Comparison of ENCODE assay signal across 8 cellular contexts in genomic region chr1:41003640-41004220, GRCh38. TPM values are rescaled to one million over a fixed set of nuclear protein-coding genes. Genes with fewer than 3 reads are reported as not detected.
DNase-seq lines count a peak whose midpoint lies in the region; ATAC-seq and TF ChIP-seq lines count a peak whose summit lies in the region.

No MANE protein-coding gene starts in this region.

- H2AFZ ChIP-seq in MM.1S (ENCODE audit: low read length) (no peak overlapping the region), smooth muscle cell (ENCODE audit: low read depth) (no peak overlapping the region)

- ATAC-seq in T-helper 17 cell (peak; percentile 99), left ventricle myocardium superior (peak; percentile 98)

- H3K4me1 ChIP-seq in HEK293 (ENCODE audit: control insufficient read depth, insufficient read depth, low read length) (peaks cover 7% of the 10 kb centered on the region), MM.1S (ENCODE audit: low read length) (peaks cover 10% of the 10 kb centered on the region), smooth muscle cell (ENCODE audit: low read depth) (no peaks in the 10 kb centered on the region)

- H3K9ac ChIP-seq in MM.1S (ENCODE audit: low read length): no peak overlapping the region
- no peak overlapping the region for H3K9ac ChIP-seq in smooth muscle cell (ENCODE audit: low read depth)

- H3K27me3 Mint-ChIP-seq in T-helper 17 cell: no peaks in the 10 kb centered on the region

- POLR2A ChIA-PET in HEK293 (lab: Yijun Ruan, JAX): interaction anchor here (0.8 to 2.4 kb wide), 7 partner anchors 10 to 27 kb away, joined by 3 to 30 read pairs (median 4); partner anchors contain the start of gene CTPS1

- H3K9me3 ChIP-seq in HEK293 (ENCODE audit: control insufficient read depth, insufficient read depth, low read depth, low read length) (no peaks in the 10 kb centered on the region), MM.1S (replicated peaks; ENCODE audit: insufficient read depth, low read length) (no peaks in the 10 kb centered on the region), T-helper 17 cell (ENCODE audit: control insufficient read depth, low read length, poor library complexity, severe bottlenecking) (no peaks in the 10 kb centered on the region), smooth muscle cell (replicated peaks; ENCODE audit: low read depth) (no peaks in the 10 kb centered on the region)

- H3K27ac Mint-ChIP-seq in T-helper 17 cell: peak overlapping the region; percentile 53

- H3K4me1 Mint-ChIP-seq in T-helper 17 cell: peaks cover 19% of the 10 kb centered on the region

- no peaks in the 10 kb centered on the region for H3K27me3 ChIP-seq in MM.1S (replicated peaks; ENCODE audit: insufficient read depth, low read length)
- no peaks in the 10 kb centered on the region for H3K27me3 ChIP-seq in smooth muscle cell (ENCODE audit: low read depth)

- H3K9me2 ChIP-seq in MM.1S (replicated peaks; ENCODE audit: insufficient read depth, low read length): no peaks in the 10 kb centered on the region

- intact Hi-C loops in left ventricle myocardium superior (cut with micrococcal nuclease): no loop called here

- CTCF ChIA-PET in HEK293 (lab: Yijun Ruan, JAX): interaction anchor here (0.6 to 2.4 kb wide), 16 partner anchors 9 to 1645 kb away, joined by 3 to 16 read pairs (median 4); partner anchors contain the start of gene CTPS1

- H4K20me1 ChIP-seq in MM.1S (ENCODE audit: insufficient read depth, low read length) (peaks cover 4% of the 10 kb centered on the region; the same call in 1 of the 2 replicates), smooth muscle cell (ENCODE audit: low read depth) (peaks cover 70% of the 10 kb centered on the region)

- peak; percentile 64 for TF ChIP-seq CTCF in GM10266 (IDR thresholded peaks at IDR 0.05; ENCODE audit: control insufficient read depth, insufficient read depth, low read depth, missing control alignments)
- peak; percentile 77 for TF ChIP-seq CTCF in HEK293 (tag by site-specific recombination; IDR thresholded peaks at IDR 0.05)
- TF ChIP-seq CTCF in MM.1S (IDR thresholded peaks at IDR 0.05; ENCODE audit: low read length): peak; percentile 53
- TF ChIP-seq CTCF in smooth muscle cell (IDR thresholded peaks at IDR 0.05; ENCODE audit: borderline replicate concordance, insufficient read depth, poor library complexity, severe bottlenecking): peak; percentile 39

- no peak overlapping the region for H3K4me3 Mint-ChIP-seq in T-helper 17 cell

- H3K27ac ChIP-seq in HEK293 (ENCODE audit: extremely low read depth, low read depth, low read length): peak overlapping the region; percentile 36; the same call in 1 of the 2 replicates
- peak overlapping the region; percentile 37; the same call in 1 of the 2 replicates for H3K27ac ChIP-seq in MM.1S (ENCODE audit: low read length)
- peak overlapping the region; percentile 29 for H3K27ac ChIP-seq in smooth muscle cell (ENCODE audit: low read depth)

- H3K4me3 ChIP-seq in HEK293 (ENCODE audit: low read depth, low read length) (no peak overlapping the region), MM.1S (ENCODE audit: low read length) (no peak overlapping the region), smooth muscle cell (no peak overlapping the region)

- DNase-seq in GM10266 (ENCODE audit: extremely low spot score) (peak; percentile 76), MM.1S (peak; percentile 91), T-helper 17 cell (peak; percentile 45 to 75 (median 52)), amniotic stem cell (lab: John Stamatoyannopoulos, UW) (peak; percentile 97), left ventricle myocardium superior (peak; percentile 92), smooth muscle cell (lab: John Stamatoyannopoulos, UW; ENCODE audit: unreplicated experiment) (peak; percentile 67), HuH-7.5 (ENCODE audit: low spot score) (no peak)

- 27% methylated on average over 11 of the region's 11 CpGs for WGBS in smooth muscle cell (ENCODE audit: low lambda C conversion rate)

- H3K79me2 ChIP-seq in MM.1S (ENCODE audit: low read length): peaks cover 21% of the 10 kb centered on the region
- H3K79me2 ChIP-seq in smooth muscle cell (ENCODE audit: low read depth): no peaks in the 10 kb centered on the region

- peaks cover 16% of the 10 kb centered on the region for H3K36me3 Mint-ChIP-seq in T-helper 17 cell (ENCODE audit: low read depth)

- H3K36me3 ChIP-seq in HEK293 (ENCODE audit: control insufficient read depth in 2 of 2, insufficient read depth in 1 of 2, low read length in 2 of 2) (peaks cover 29 to 100% of the 10 kb centered on the region in 2 experiments), MM.1S (replicated peaks; ENCODE audit: insufficient read depth, low read length) (peaks cover 44% of the 10 kb centered on the region), smooth muscle cell (ENCODE audit: low read depth) (peaks cover 25% of the 10 kb centered on the region)

- peaks cover 7% of the 10 kb centered on the region; the same call in 1 of the 2 replicates for H3F3A ChIP-seq in MM.1S (ENCODE audit: insufficient read depth, low read length)
- peaks cover 14% of the 10 kb centered on the region for H3F3A ChIP-seq in smooth muscle cell (ENCODE audit: low read depth)

- H3K4me2 ChIP-seq in MM.1S (ENCODE audit: low read depth, low read length) (no peak overlapping the region), smooth muscle cell (peak overlapping the region; percentile 46)

TF ChIP-seq in HEK293, 187 proteins besides CTCF, POLR2A, EP300 and RAD21 (continues in another document):
- TF ChIP-seq ZFP37 (tag by site-specific recombination; IDR thresholded peaks at IDR 0.05): no peak
- no peak for TF ChIP-seq ZNF335 (tag by site-specific recombination; conservative IDR thresholded peaks at IDR 0.05)
- TF ChIP-seq TCF7L2 (IDR thresholded peaks at IDR 0.05; ENCODE audit: borderline replicate concordance, low read depth, low read length): no peak
- TF ChIP-seq SP7 (tag by site-specific recombination; IDR thresholded peaks at IDR 0.05): peak; percentile 82
- TF ChIP-seq ZNF133 (tag by site-specific recombination; IDR thresholded peaks at IDR 0.05): no peak
- TF ChIP-seq TRIM28 (IDR thresholded peaks at IDR 0.05; ENCODE audit: borderline replicate concordance, low read length): 0 out of 2 replicates have a peak, but pooled peaks have one; percentile 61
- no peak for TF ChIP-seq ZFP3 (tag by site-specific recombination; IDR thresholded peaks at IDR 0.05; ENCODE audit: low read depth)
- TF ChIP-seq ZNF704 (tag by site-specific recombination; IDR thresholded peaks at IDR 0.05): no peak
- no peak for TF ChIP-seq SETDB1 (IDR thresholded peaks at IDR 0.05; ENCODE audit: insufficient read length, low read length)
- TF ChIP-seq ZNF677 (tag by site-specific recombination; IDR thresholded peaks at IDR 0.05): no peak
- peak; percentile 46 for TF ChIP-seq ZNF394 (tag by site-specific recombination; IDR thresholded peaks at IDR 0.05; ENCODE audit: borderline replicate concordance)
- no peak for TF ChIP-seq EGR2 (tag by site-specific recombination; IDR thresholded peaks at IDR 0.05; ENCODE audit: low read depth)
- no peak for TF ChIP-seq HOXA7 (CRISPR knock-in tag; IDR thresholded peaks at IDR 0.05; ENCODE audit: borderline replicate concordance)
- TF ChIP-seq ZNF366 (tag by site-specific recombination; conservative IDR thresholded peaks at IDR 0.05): peak; percentile 58; the same call in 1 of the 2 replicates
- TF ChIP-seq ZNF600 (tag by site-specific recombination; IDR thresholded peaks at IDR 0.05): peak; percentile 82
- no peak for TF ChIP-seq ZSCAN4 (tag by site-specific recombination; IDR thresholded peaks at IDR 0.05)
- TF ChIP-seq ZNF558 (tag by site-specific recombination; IDR thresholded peaks at IDR 0.05): no peak
- no peak for TF ChIP-seq ZNF37A (tag by site-specific recombination; IDR thresholded peaks at IDR 0.05)
- TF ChIP-seq KLF7 (tag by site-specific recombination; IDR thresholded peaks at IDR 0.05; ENCODE audit: borderline replicate concordance): no peak
- no peak for TF ChIP-seq ZNF169 (tag by site-specific recombination; IDR thresholded peaks at IDR 0.05)
- TF ChIP-seq MZF1 (tag by site-specific recombination; IDR thresholded peaks at IDR 0.05; ENCODE audit: borderline replicate concordance): no peak
- TF ChIP-seq ZNF223 (tag by site-specific recombination; IDR thresholded peaks at IDR 0.05): no peak

RNA-seq across cellular contexts. Expression of gene SLFNL1, which starts 17.8 kb away (rescaled TPM):
- total RNA-seq in T-helper 17 cell: under 1 TPM; 0.18 to 0.22 TPM
- total RNA-seq in left ventricle myocardium superior: 0.37 TPM
- 0.22 and 0.58 TPM in 2 replicates for total RNA-seq in smooth muscle cell
- polyA plus RNA-seq in smooth muscle cell: 0.58 and 1.4 TPM in 2 replicates

RNA-seq across cellular contexts. Expression of gene CTPS1, which starts 24.2 kb away (rescaled TPM):
- 10 to 100 TPM; 48.8 to 56.9 TPM for total RNA-seq in T-helper 17 cell
- total RNA-seq in left ventricle myocardium superior: 6.7 TPM
- total RNA-seq in smooth muscle cell: 20.9 and 35.9 TPM in 2 replicates
- polyA plus RNA-seq in smooth muscle cell: 24.4 and 35.5 TPM in 2 replicates
